Comparison of ENCODE assay signal across 17 cellular contexts in genomic region chr3:181461381-181461780, GRCh38.
"Had no signal": no experiment of that assay in that cellular context is flagged by ENCODE, and none has a peak within 500 bp of the region (broad histone marks: within the 10 kb centered on the region; RNA-seq: fewer than 3 reads in every experiment).

No MANE protein-coding gene starts in this region.

- DNase-seq: esophagus squamous epithelium; foreskin fibroblast; immature natural killer cell; kidney; left colon; left ventricle myocardium superior; mesendoderm; naive thymus-derived CD8-positive, alpha-beta T cell; right cardiac atrium; stimulated activated CD4-positive, alpha-beta T cell treated with anti-CD3 and anti-CD28 coated beads, Interleukin-4, amount 100 ng/mL, for 1 hour; stimulated activated CD8-positive, alpha-beta memory T cell treated with anti-CD3 and anti-CD28 coated beads, Interleukin-4, amount 100 ng/mL, for 48 hours; stimulated activated naive CD8-positive, alpha-beta T cell treated with anti-CD3 and anti-CD28 coated beads, Interleukin-15, Interleukin-2, amounts not matched to agents 100 U/mL and 50 U/mL, for 24 hours had no signal

- H3K27ac Mint-ChIP-seq: dendritic cell treated with granulocyte-macrophage colony-stimulating factor and Interleukin-4, amounts not matched to agents 40 ng/mL and 50 ng/mL, for 4 days; immature natural killer cell; naive thymus-derived CD8-positive, alpha-beta T cell; progenitor cell of endocrine pancreas; stimulated activated effector memory CD8-positive, alpha-beta T cell treated with anti-CD3 and anti-CD28 coated beads, Interleukin-12 subunit alpha, Interleukin-12 subunit beta, amount 100 ng/mL, for 72 hours; type B pancreatic cell had no signal

- H3K27ac ChIP-seq: esophagus squamous epithelium, gastroesophageal sphincter had no signal

- H3K27me3 Mint-ChIP-seq: dendritic cell treated with granulocyte-macrophage colony-stimulating factor and Interleukin-4, amounts not matched to agents 40 ng/mL and 50 ng/mL, for 4 days; naive thymus-derived CD8-positive, alpha-beta T cell; type B pancreatic cell had no signal

- H3K36me3 Mint-ChIP-seq: stimulated activated effector memory CD8-positive, alpha-beta T cell treated with anti-CD3 and anti-CD28 coated beads, Interleukin-12 subunit alpha, Interleukin-12 subunit beta, amount 100 ng/mL, for 72 hours; type B pancreatic cell had no signal

- H3K4me1 ChIP-seq: esophagus squamous epithelium, gastroesophageal sphincter had no signal

- H3K36me3 ChIP-seq: esophagus squamous epithelium, gastroesophageal sphincter had no signal

- H3K9me3 Mint-ChIP-seq: dendritic cell treated with granulocyte-macrophage colony-stimulating factor and Interleukin-4, amounts not matched to agents 40 ng/mL and 50 ng/mL, for 4 days; type B pancreatic cell had no signal

- ATAC-seq: gastroesophageal sphincter; left colon; left ventricle myocardium superior; naive thymus-derived CD8-positive, alpha-beta T cell; right cardiac atrium; stimulated activated effector memory CD8-positive, alpha-beta T cell treated with anti-CD3 and anti-CD28 coated beads, Interleukin-12 subunit alpha, Interleukin-12 subunit beta, amount 100 ng/mL, for 72 hours; stimulated activated naive CD8-positive, alpha-beta T cell treated with anti-CD3 and anti-CD28 coated beads, Interleukin-15, Interleukin-2, amounts not matched to agents 100 U/mL and 50 U/mL, for 24 hours had no signal

- H3K9me3 ChIP-seq: esophagus squamous epithelium, gastroesophageal sphincter had no signal

- H3K4me3 Mint-ChIP-seq: dendritic cell treated with granulocyte-macrophage colony-stimulating factor and Interleukin-4, amounts not matched to agents 40 ng/mL and 50 ng/mL, for 4 days; immature natural killer cell; naive thymus-derived CD8-positive, alpha-beta T cell; stimulated activated effector memory CD8-positive, alpha-beta T cell treated with anti-CD3 and anti-CD28 coated beads, Interleukin-12 subunit alpha, Interleukin-12 subunit beta, amount 100 ng/mL, for 72 hours; type B pancreatic cell had no signal

- H3K4me1 Mint-ChIP-seq: immature natural killer cell; naive thymus-derived CD8-positive, alpha-beta T cell; stimulated activated effector memory CD8-positive, alpha-beta T cell treated with anti-CD3 and anti-CD28 coated beads, Interleukin-12 subunit alpha, Interleukin-12 subunit beta, amount 100 ng/mL, for 72 hours had no signal

- H3K4me3 ChIP-seq: esophagus squamous epithelium, gastroesophageal sphincter had no signal

- H3K27me3 ChIP-seq: esophagus squamous epithelium, gastroesophageal sphincter had no signal
